2 cellular contexts compared by ENCODE assay signal in the genomic region with DNA sequence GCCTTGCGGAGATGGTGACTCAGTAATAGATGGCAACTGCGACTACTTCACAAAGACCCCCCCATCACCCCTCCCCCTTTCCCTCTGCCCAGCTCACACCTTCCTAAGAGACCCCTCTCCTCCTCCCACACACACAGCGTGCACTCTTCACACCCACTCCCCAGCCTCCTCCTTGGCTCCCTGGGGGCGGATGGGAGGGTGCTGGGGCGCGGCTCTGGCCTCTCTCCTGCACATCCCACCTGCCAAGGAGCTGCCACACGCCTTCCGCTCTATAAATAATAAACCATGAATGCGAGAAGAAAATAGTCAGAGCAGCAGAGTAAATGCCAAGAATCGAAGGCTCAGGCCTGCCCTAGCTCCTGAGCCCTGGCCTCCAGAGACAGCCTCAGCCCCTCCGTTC.
TF ChIP-seq lines count a peak whose summit lies in the region.

No MANE protein-coding gene starts in this region.

TF ChIP-seq in GM23338, 12 proteins besides CTCF, POLR2A, EP300 and RAD21:
- TF ChIP-seq CREB1 (CRISPR knock-in tag; IDR thresholded peaks at IDR 0.05; ENCODE audit: low read depth): no peak
- no peak for TF ChIP-seq ZNF114 (CRISPR knock-in tag; IDR thresholded peaks at IDR 0.05)
- TF ChIP-seq ZNF331 (CRISPR knock-in tag; IDR thresholded peaks at IDR 0.05; ENCODE audit: low read depth): no peak

TF ChIP-seq in H1, 55 proteins besides CTCF, POLR2A, EP300 and RAD21:
- TF ChIP-seq ASH2L (IDR thresholded peaks at IDR 0.05; ENCODE audit: low read length) (no peak), SIX5 (IDR thresholded peaks at IDR 0.05; ENCODE audit: low read depth, low read length) (no peak), POU5F1 (IDR thresholded peaks at IDR 0.05; ENCODE audit: low read depth, low read length) (no peak), TBP (IDR thresholded peaks at IDR 0.05; ENCODE audit: low read depth, low read length) (no peak), HDAC6 (IDR thresholded peaks at IDR 0.05; ENCODE audit: low read depth, low read length) (no peak), TAF7 (optimal IDR thresholded peaks at IDR 0.05; ENCODE audit: borderline replicate concordance, low read depth, low read length) (no peak), CHD1 (IDR thresholded peaks at IDR 0.05; ENCODE audit: low read depth, low read length) (no peak), JUN (IDR thresholded peaks at IDR 0.05; ENCODE audit: low read depth, low read length) (no peak), NRF1 (IDR thresholded peaks at IDR 0.05; ENCODE audit: low read depth, low read length) (no peak), SP1 (IDR thresholded peaks at IDR 0.05; ENCODE audit: low read depth, low read length) (no peak), FOSL1 (IDR thresholded peaks at IDR 0.05; ENCODE audit: insufficient read depth, low read depth, low read length) (no peak), KDM4A (IDR thresholded peaks at IDR 0.05; ENCODE audit: low read depth, low read length, severe bottlenecking) (no peak), NANOG (IDR thresholded peaks at IDR 0.05; ENCODE audit: insufficient read depth, low read depth, low read length, poor library complexity, severe bottlenecking) (no peak), SRF (IDR thresholded peaks at IDR 0.05; ENCODE audit: low read depth, low read length) (no peak), RBBP5 (IDR thresholded peaks at IDR 0.05; ENCODE audit: borderline replicate concordance, low read depth, low read length) (no peak), SIRT6 (IDR thresholded peaks at IDR 0.05; ENCODE audit: low read length) (no peak), RNF2 (IDR thresholded peaks at IDR 0.05; ENCODE audit: borderline replicate concordance, low read depth, low read length, missing control alignments, poor library complexity, severe bottlenecking) (no peak)
- TF ChIP-seq, protein P1, sequence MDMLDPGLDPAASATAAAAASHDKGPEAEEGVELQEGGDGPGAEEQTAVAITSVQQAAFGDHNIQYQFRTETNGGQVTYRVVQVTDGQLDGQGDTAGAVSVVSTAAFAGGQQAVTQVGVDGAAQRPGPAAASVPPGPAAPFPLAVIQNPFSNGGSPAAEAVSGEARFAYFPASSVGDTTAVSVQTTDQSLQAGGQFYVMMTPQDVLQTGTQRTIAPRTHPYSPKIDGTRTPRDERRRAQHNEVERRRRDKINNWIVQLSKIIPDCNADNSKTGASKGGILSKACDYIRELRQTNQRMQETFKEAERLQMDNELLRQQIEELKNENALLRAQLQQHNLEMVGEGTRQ (IDR thresholded peaks at IDR 0.05; ENCODE audit: low read length): no peak
- TF ChIP-seq, protein P2, sequence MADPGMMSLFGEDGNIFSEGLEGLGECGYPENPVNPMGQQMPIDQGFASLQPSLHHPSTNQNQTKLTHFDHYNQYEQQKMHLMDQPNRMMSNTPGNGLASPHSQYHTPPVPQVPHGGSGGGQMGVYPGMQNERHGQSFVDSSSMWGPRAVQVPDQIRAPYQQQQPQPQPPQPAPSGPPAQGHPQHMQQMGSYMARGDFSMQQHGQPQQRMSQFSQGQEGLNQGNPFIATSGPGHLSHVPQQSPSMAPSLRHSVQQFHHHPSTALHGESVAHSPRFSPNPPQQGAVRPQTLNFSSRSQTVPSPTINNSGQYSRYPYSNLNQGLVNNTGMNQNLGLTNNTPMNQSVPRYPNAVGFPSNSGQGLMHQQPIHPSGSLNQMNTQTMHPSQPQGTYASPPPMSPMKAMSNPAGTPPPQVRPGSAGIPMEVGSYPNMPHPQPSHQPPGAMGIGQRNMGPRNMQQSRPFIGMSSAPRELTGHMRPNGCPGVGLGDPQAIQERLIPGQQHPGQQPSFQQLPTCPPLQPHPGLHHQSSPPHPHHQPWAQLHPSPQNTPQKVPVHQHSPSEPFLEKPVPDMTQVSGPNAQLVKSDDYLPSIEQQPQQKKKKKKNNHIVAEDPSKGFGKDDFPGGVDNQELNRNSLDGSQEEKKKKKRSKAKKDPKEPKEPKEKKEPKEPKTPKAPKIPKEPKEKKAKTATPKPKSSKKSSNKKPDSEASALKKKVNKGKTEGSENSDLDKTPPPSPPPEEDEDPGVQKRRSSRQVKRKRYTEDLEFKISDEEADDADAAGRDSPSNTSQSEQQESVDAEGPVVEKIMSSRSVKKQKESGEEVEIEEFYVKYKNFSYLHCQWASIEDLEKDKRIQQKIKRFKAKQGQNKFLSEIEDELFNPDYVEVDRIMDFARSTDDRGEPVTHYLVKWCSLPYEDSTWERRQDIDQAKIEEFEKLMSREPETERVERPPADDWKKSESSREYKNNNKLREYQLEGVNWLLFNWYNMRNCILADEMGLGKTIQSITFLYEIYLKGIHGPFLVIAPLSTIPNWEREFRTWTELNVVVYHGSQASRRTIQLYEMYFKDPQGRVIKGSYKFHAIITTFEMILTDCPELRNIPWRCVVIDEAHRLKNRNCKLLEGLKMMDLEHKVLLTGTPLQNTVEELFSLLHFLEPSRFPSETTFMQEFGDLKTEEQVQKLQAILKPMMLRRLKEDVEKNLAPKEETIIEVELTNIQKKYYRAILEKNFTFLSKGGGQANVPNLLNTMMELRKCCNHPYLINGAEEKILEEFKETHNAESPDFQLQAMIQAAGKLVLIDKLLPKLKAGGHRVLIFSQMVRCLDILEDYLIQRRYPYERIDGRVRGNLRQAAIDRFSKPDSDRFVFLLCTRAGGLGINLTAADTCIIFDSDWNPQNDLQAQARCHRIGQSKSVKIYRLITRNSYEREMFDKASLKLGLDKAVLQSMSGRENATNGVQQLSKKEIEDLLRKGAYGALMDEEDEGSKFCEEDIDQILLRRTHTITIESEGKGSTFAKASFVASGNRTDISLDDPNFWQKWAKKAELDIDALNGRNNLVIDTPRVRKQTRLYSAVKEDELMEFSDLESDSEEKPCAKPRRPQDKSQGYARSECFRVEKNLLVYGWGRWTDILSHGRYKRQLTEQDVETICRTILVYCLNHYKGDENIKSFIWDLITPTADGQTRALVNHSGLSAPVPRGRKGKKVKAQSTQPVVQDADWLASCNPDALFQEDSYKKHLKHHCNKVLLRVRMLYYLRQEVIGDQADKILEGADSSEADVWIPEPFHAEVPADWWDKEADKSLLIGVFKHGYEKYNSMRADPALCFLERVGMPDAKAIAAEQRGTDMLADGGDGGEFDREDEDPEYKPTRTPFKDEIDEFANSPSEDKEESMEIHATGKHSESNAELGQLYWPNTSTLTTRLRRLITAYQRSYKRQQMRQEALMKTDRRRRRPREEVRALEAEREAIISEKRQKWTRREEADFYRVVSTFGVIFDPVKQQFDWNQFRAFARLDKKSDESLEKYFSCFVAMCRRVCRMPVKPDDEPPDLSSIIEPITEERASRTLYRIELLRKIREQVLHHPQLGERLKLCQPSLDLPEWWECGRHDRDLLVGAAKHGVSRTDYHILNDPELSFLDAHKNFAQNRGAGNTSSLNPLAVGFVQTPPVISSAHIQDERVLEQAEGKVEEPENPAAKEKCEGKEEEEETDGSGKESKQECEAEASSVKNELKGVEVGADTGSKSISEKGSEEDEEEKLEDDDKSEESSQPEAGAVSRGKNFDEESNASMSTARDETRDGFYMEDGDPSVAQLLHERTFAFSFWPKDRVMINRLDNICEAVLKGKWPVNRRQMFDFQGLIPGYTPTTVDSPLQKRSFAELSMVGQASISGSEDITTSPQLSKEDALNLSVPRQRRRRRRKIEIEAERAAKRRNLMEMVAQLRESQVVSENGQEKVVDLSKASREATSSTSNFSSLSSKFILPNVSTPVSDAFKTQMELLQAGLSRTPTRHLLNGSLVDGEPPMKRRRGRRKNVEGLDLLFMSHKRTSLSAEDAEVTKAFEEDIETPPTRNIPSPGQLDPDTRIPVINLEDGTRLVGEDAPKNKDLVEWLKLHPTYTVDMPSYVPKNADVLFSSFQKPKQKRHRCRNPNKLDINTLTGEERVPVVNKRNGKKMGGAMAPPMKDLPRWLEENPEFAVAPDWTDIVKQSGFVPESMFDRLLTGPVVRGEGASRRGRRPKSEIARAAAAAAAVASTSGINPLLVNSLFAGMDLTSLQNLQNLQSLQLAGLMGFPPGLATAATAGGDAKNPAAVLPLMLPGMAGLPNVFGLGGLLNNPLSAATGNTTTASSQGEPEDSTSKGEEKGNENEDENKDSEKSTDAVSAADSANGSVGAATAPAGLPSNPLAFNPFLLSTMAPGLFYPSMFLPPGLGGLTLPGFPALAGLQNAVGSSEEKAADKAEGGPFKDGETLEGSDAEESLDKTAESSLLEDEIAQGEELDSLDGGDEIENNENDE (IDR thresholded peaks at IDR 0.05; ENCODE audit: insufficient replicate concordance, low read length): no peak
- TF ChIP-seq, protein P3, sequence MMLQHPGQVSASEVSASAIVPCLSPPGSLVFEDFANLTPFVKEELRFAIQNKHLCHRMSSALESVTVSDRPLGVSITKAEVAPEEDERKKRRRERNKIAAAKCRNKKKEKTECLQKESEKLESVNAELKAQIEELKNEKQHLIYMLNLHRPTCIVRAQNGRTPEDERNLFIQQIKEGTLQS (IDR thresholded peaks at IDR 0.05; ENCODE audit: insufficient read depth, low read depth, low read length): no peak
